9 cellular contexts compared by ENCODE assay signal in genomic region chr7:97016392-97017196, GRCh38. TPM values are rescaled to one million over a fixed set of nuclear protein-coding genes. Genes with fewer than 3 reads are reported as not detected.
DNase-seq lines count a peak whose midpoint lies in the region; ATAC-seq and TF ChIP-seq lines count a peak whose summit lies in the region.
"Had no signal": no experiment of that assay in that cellular context is flagged by ENCODE, and none has a peak within 500 bp of the region (broad histone marks: within the 10 kb centered on the region; RNA-seq: fewer than 3 reads in every experiment).

No MANE protein-coding gene starts in this region.

- DNase-seq in DMS79 treated with DMSO at 0.1 percent for 48 hours (lab: John Stamatoyannopoulos, UW) (peak; percentile 75), NCI-H2081 treated with DMSO at 0.1 percent for 48 hours (lab: John Stamatoyannopoulos, UW) (peak; percentile 72), adipocyte (ENCODE audit: low read depth) (peak; percentile 59), kidney tubule cell (ENCODE audit: low spot score) (no peak), AG08396 (ENCODE audit: low spot score) (no peak)
- DNase-seq in stimulated activated CD4-positive, alpha-beta T cell treated with anti-CD3 and anti-CD28 coated beads, Interleukin-4, amount 100 ng/mL, for 4 hours = no peak
- DNase-seq: activated CD8-positive, alpha-beta memory T cell treated with anti-CD3 and anti-CD28 coated beads, Interleukin-2, amount 50 U/mL, for 4 hours had no signal

- H4K20me1 ChIP-seq in neural cell (ENCODE audit: insufficient read depth) = no peaks in the 10 kb centered on the region

- peak; percentile 11 for TF ChIP-seq EP300 in neural cell (conservative IDR thresholded peaks at IDR 0.05; ENCODE audit: poor library complexity, severe bottlenecking)

- peak overlapping the region; percentile 85 for H3K4me2 ChIP-seq in neural cell (ENCODE audit: low read length)

- no peak for ATAC-seq in HG03342 (IDR thresholded peaks at IDR 0.05; ENCODE audit: unreplicated experiment)

- H3F3A ChIP-seq in neural cell (ENCODE audit: insufficient read depth, low read length, poor library complexity, severe bottlenecking) = peaks cover 5% of the 10 kb centered on the region

- peaks cover 97% of the 10 kb centered on the region for H3K79me2 ChIP-seq in neural cell (replicated peaks; ENCODE audit: insufficient read depth, low read length)

- no peak overlapping the region for H2AFZ ChIP-seq in neural cell (ENCODE audit: low read depth, low read length)

- H3K36me3 ChIP-seq in adipocyte (ENCODE audit: control insufficient read depth, insufficient read depth, low read length, severe bottlenecking) (no peaks in the 10 kb centered on the region), neural cell (ENCODE audit: insufficient read depth, low read length) (peaks cover 11% of the 10 kb centered on the region)

- no peaks in the 10 kb centered on the region for H3K9me3 ChIP-seq in adipocyte (ENCODE audit: control insufficient read depth, low read length)
- H3K9me3 ChIP-seq in neural cell (ENCODE audit: low read length) = no peaks in the 10 kb centered on the region

- H3K4me3 ChIP-seq in adipocyte (ENCODE audit: low read length) (no peak overlapping the region), neural cell (ENCODE audit: low read length) (peak overlapping the region; percentile 87)

- no peaks in the 10 kb centered on the region for H3K4me1 ChIP-seq in adipocyte (ENCODE audit: control insufficient read depth, insufficient read depth, low read length)

- H3K27me3 ChIP-seq in adipocyte (replicated peaks; ENCODE audit: control insufficient read depth, insufficient read depth, low read length) (peaks cover 88% of the 10 kb centered on the region), neural cell (ENCODE audit: insufficient read depth, low read depth, low read length) (peaks cover 2% of the 10 kb centered on the region)

- H3K27ac ChIP-seq in neural cell (ENCODE audit: low read length) = peak overlapping the region; percentile 100

- peak; percentile 43 for TF ChIP-seq RAD21 in neural cell (conservative IDR thresholded peaks at IDR 0.05)

- H3K9me2 ChIP-seq in neural cell (ENCODE audit: insufficient read depth, low read length) = no peaks in the 10 kb centered on the region

- peak; percentile 52 for TF ChIP-seq CTCF in neural cell (IDR thresholded peaks at IDR 0.05; ENCODE audit: poor library complexity, severe bottlenecking)

- H3K9ac ChIP-seq in adipocyte (ENCODE audit: low read length) (no peak overlapping the region), neural cell (ENCODE audit: low read length) (peak overlapping the region; percentile 99)

TF ChIP-seq in neural cell, 6 proteins besides CTCF, POLR2A, EP300 and RAD21:
- TF ChIP-seq MXI1 (conservative IDR thresholded peaks at IDR 0.05; ENCODE audit: poor library complexity, severe bottlenecking) = no peak
- peak; percentile 54 for TF ChIP-seq POLR2AphosphoS5 (IDR thresholded peaks at IDR 0.05)
- TF ChIP-seq TAF1 (IDR thresholded peaks at IDR 0.05; ENCODE audit: low read depth) = peak; percentile 26
- peak; percentile 67 for TF ChIP-seq REST (IDR thresholded peaks at IDR 0.05; ENCODE audit: borderline replicate concordance)
- peak; percentile 26 for TF ChIP-seq SMC3 (conservative IDR thresholded peaks at IDR 0.05; ENCODE audit: poor library complexity)
- TF ChIP-seq EZH2 (IDR thresholded peaks at IDR 0.05; ENCODE audit: borderline replicate concordance, insufficient read depth, low read length, poor library complexity, severe bottlenecking) = no peak

RNA-seq across cellular contexts. Expression of gene DLX5, which starts 8.0 kb away (rescaled TPM):
- 40.5 and 44.6 TPM in 2 replicates for polyA plus RNA-seq in neural cell
- 61.4 and 76.9 TPM in 2 replicates for polyA minus RNA-seq in neural cell

RNA-seq across cellular contexts. Expression of gene DLX6, which starts 11.2 kb away (rescaled TPM):
- polyA plus RNA-seq in neural cell = 53.6 and 58.8 TPM in 2 replicates
- polyA minus RNA-seq in neural cell = 94.0 and 104 TPM in 2 replicates

Comparison
In these comparisons a context has a peak if more than half of its experiments do, and no peak if none do; other contexts are left out.
1. DNase-seq: peak in DMS79 treated with DMSO at 0.1 percent for 48 hours (single experiment), NCI-H2081 treated with DMSO at 0.1 percent for 48 hours (single experiment) and adipocyte (single experiment); none in kidney tubule cell (single experiment), AG08396 (single experiment) and stimulated activated CD4-positive, alpha-beta T cell treated with anti-CD3 and anti-CD28 coated beads, Interleukin-4, amount 100 ng/mL, for 4 hours (0 of 2).